Comparison of ENCODE assay signal across 23 cellular contexts in genomic region chr6:160070831-160071230, GRCh38. TPM values are rescaled to one million over a fixed set of nuclear protein-coding genes. Genes with fewer than 3 reads are reported as not detected.
DNase-seq lines count a peak whose midpoint lies in the region; ATAC-seq and TF ChIP-seq lines count a peak whose summit lies in the region.
"Had no signal": no experiment of that assay in that cellular context is flagged by ENCODE, and none has a peak within 500 bp of the region (broad histone marks: within the 10 kb centered on the region; RNA-seq: fewer than 3 reads in every experiment).

No MANE protein-coding gene starts in this region.

- H3K4me3 ChIP-seq in osteoblast (ENCODE audit: insufficient read depth, low read length) = no peak overlapping the region
- H3K4me3 ChIP-seq in HAP-1 = no peak overlapping the region
- H3K4me3 ChIP-seq: SK-N-MC had no signal

- H3K4me1 ChIP-seq in osteoblast (ENCODE audit: insufficient read depth, low read length) (no peaks in the 10 kb centered on the region), HAP-1 (no peaks in the 10 kb centered on the region)

- no peak overlapping the region for H3K27ac ChIP-seq in osteoblast (ENCODE audit: low read depth, low read length)
- H3K27ac ChIP-seq: C4-2B, SK-N-MC had no signal

- no peak overlapping the region for H3K4me3 Mint-ChIP-seq in activated naive CD8-positive, alpha-beta T cell treated with anti-CD3 and anti-CD28 coated beads, Interleukin-2, amount 10 ng/mL, durations not matched to agents 7 days and 5 days
- H3K4me3 Mint-ChIP-seq in activated naive CD8-positive, alpha-beta T cell treated with anti-CD3 and anti-CD28 coated beads for 36 hours = no peak overlapping the region
- no peak overlapping the region for H3K4me3 Mint-ChIP-seq in activated T-helper 1 cell treated with anti-CD3 and anti-CD28 coated beads, Interleukin-12 subunit alpha, Interleukin-12 subunit beta, Interleukin-2, Interleukin-4 antibody, amounts not matched to agents 30 ng/mL and 10 ng/mL and 1 ng/mL, durations not matched to agents 14 hours and 24 hours and 36 hours
- H3K4me3 Mint-ChIP-seq in memory B cell = no peak overlapping the region
- no peak overlapping the region for H3K4me3 Mint-ChIP-seq in stimulated activated memory B cell treated with anti-CD40 and anti-IgM and Interleukin-4, amounts not matched to agents 10 μg/mL and 1 μg/mL and 100 μg/mL, for 72 hours

- H3K36me3 ChIP-seq in osteoblast (ENCODE audit: insufficient read depth, low read length) (peaks cover 75% of the 10 kb centered on the region), HAP-1 (replicated peaks) (peaks cover 57% of the 10 kb centered on the region)

- in situ Hi-C loops in HAP-1 (cut with MboI; ENCODE audit: low sequenced_read_pairs) = no loop called here

- H4K20me1 ChIP-seq in osteoblast (ENCODE audit: insufficient read depth, low read length) = peaks cover 5% of the 10 kb centered on the region

- H3K4me1 Mint-ChIP-seq in activated naive CD8-positive, alpha-beta T cell treated with anti-CD3 and anti-CD28 coated beads, Interleukin-2, amount 10 ng/mL, durations not matched to agents 7 days and 5 days = peaks cover 34% of the 10 kb centered on the region
- peaks cover 20% of the 10 kb centered on the region for H3K4me1 Mint-ChIP-seq in activated naive CD8-positive, alpha-beta T cell treated with anti-CD3 and anti-CD28 coated beads for 36 hours
- H3K4me1 Mint-ChIP-seq in activated T-helper 1 cell treated with anti-CD3 and anti-CD28 coated beads, Interleukin-12 subunit alpha, Interleukin-12 subunit beta, Interleukin-2, Interleukin-4 antibody, amounts not matched to agents 30 ng/mL and 10 ng/mL and 1 ng/mL, durations not matched to agents 14 hours and 24 hours and 36 hours (ENCODE audit: low read depth) = peaks cover 55% of the 10 kb centered on the region
- peaks cover 46% of the 10 kb centered on the region for H3K4me1 Mint-ChIP-seq in memory B cell
- H3K4me1 Mint-ChIP-seq in stimulated activated memory B cell treated with anti-CD40 and anti-IgM and Interleukin-4, amounts not matched to agents 10 μg/mL and 1 μg/mL and 100 μg/mL, for 72 hours = peaks cover 45% of the 10 kb centered on the region

- no peaks in the 10 kb centered on the region for H3K27me3 ChIP-seq in osteoblast (ENCODE audit: insufficient read depth, low read length)
- H3K27me3 ChIP-seq in HAP-1 (ENCODE audit: low read depth) = no peaks in the 10 kb centered on the region

- DNase-seq in activated naive CD8-positive, alpha-beta T cell treated with anti-CD3 and anti-CD28 coated beads, Interleukin-2, amount 10 ng/mL, durations not matched to agents 7 days and 5 days = no peak
- no peak for DNase-seq in activated naive CD8-positive, alpha-beta T cell treated with anti-CD3 and anti-CD28 coated beads for 36 hours
- no peak for DNase-seq in activated T-helper 1 cell treated with anti-CD3 and anti-CD28 coated beads, Interleukin-12 subunit alpha, Interleukin-12 subunit beta, Interleukin-2, Interleukin-4 antibody, amounts not matched to agents 30 ng/mL and 10 ng/mL and 1 ng/mL, durations not matched to agents 14 hours and 24 hours and 36 hours (ENCODE audit: low spot score)
- DNase-seq in memory B cell (ENCODE audit: low spot score in 2 of 2) (no peak), osteoblast (ENCODE audit: insufficient read length, low spot score, missing footprints) (no peak), HAP-1 (ENCODE audit: low spot score in 2 of 2) (no peak)
- DNase-seq: CD8-positive, alpha-beta memory T cell; DMS153; Kasumi-1; MV-4-11; NCI-H1105; NCI-H1436 treated with DMSO at 0.1 percent for 48 hours; NCI-H187 treated with DMSO at 0.1 percent for 48 hours; NCI-H2171 treated with DMSO at 0.1 percent for 48 hours; NCI-H345; NCI-H524; NCI-H748 treated with DMSO at 0.1 percent for 48 hours; SIG-M5 had no signal

- no peak for TF ChIP-seq CTCF in osteoblast (IDR thresholded peaks at IDR 0.05; ENCODE audit: extremely low read depth, low read depth, low read length)

- no peaks in the 10 kb centered on the region for H3K79me2 ChIP-seq in osteoblast (ENCODE audit: insufficient read depth, low read length)

- no peak overlapping the region for H3K4me2 ChIP-seq in osteoblast (ENCODE audit: insufficient read depth, low read length)

- H3K27ac Mint-ChIP-seq in activated naive CD8-positive, alpha-beta T cell treated with anti-CD3 and anti-CD28 coated beads, Interleukin-2, amount 10 ng/mL, durations not matched to agents 7 days and 5 days = peak overlapping the region; percentile 45
- H3K27ac Mint-ChIP-seq in activated naive CD8-positive, alpha-beta T cell treated with anti-CD3 and anti-CD28 coated beads for 36 hours = no peak overlapping the region
- H3K27ac Mint-ChIP-seq in activated T-helper 1 cell treated with anti-CD3 and anti-CD28 coated beads, Interleukin-12 subunit alpha, Interleukin-12 subunit beta, Interleukin-2, Interleukin-4 antibody, amounts not matched to agents 30 ng/mL and 10 ng/mL and 1 ng/mL, durations not matched to agents 14 hours and 24 hours and 36 hours = peak overlapping the region; percentile 48
- peak overlapping the region; percentile 71 for H3K27ac Mint-ChIP-seq in memory B cell
- peak overlapping the region; percentile 58 for H3K27ac Mint-ChIP-seq in stimulated activated memory B cell treated with anti-CD40 and anti-IgM and Interleukin-4, amounts not matched to agents 10 μg/mL and 1 μg/mL and 100 μg/mL, for 72 hours

- H2AFZ ChIP-seq in osteoblast (ENCODE audit: low read length) = no peak overlapping the region

- ATAC-seq in activated naive CD8-positive, alpha-beta T cell treated with anti-CD3 and anti-CD28 coated beads, Interleukin-2, amount 10 ng/mL, durations not matched to agents 7 days and 5 days (ENCODE audit: low read depth) = no peak
- no peak for ATAC-seq in memory B cell (ENCODE audit: low read depth)
- ATAC-seq in stimulated activated memory B cell treated with anti-CD40 and anti-IgM and Interleukin-4, amounts not matched to agents 10 μg/mL and 1 μg/mL and 100 μg/mL, for 72 hours = no peak
- ATAC-seq in GM18511 (IDR thresholded peaks at IDR 0.05; ENCODE audit: unreplicated experiment) = no peak

- POLR2A ChIA-PET in activated naive CD8-positive, alpha-beta T cell treated with anti-CD3 and anti-CD28 coated beads, Interleukin-2, amount 10 ng/mL, durations not matched to agents 7 days and 5 days (lab: Charles Lee) = no interaction called here

- intact Hi-C loops in activated T-helper 1 cell treated with anti-CD3 and anti-CD28 coated beads, Interleukin-12 subunit alpha, Interleukin-12 subunit beta, Interleukin-2, Interleukin-4 antibody, amounts not matched to agents 30 ng/mL and 10 ng/mL and 1 ng/mL, durations not matched to agents 14 hours and 24 hours and 36 hours (cut with micrococcal nuclease) = no loop called here

- H3K9me3 Mint-ChIP-seq in activated naive CD8-positive, alpha-beta T cell treated with anti-CD3 and anti-CD28 coated beads, Interleukin-2, amount 10 ng/mL, durations not matched to agents 7 days and 5 days = no peaks in the 10 kb centered on the region
- no peaks in the 10 kb centered on the region for H3K9me3 Mint-ChIP-seq in activated naive CD8-positive, alpha-beta T cell treated with anti-CD3 and anti-CD28 coated beads for 36 hours
- no peaks in the 10 kb centered on the region for H3K9me3 Mint-ChIP-seq in activated T-helper 1 cell treated with anti-CD3 and anti-CD28 coated beads, Interleukin-12 subunit alpha, Interleukin-12 subunit beta, Interleukin-2, Interleukin-4 antibody, amounts not matched to agents 30 ng/mL and 10 ng/mL and 1 ng/mL, durations not matched to agents 14 hours and 24 hours and 36 hours
- H3K9me3 Mint-ChIP-seq in memory B cell = no peaks in the 10 kb centered on the region
- H3K9me3 Mint-ChIP-seq in stimulated activated memory B cell treated with anti-CD40 and anti-IgM and Interleukin-4, amounts not matched to agents 10 μg/mL and 1 μg/mL and 100 μg/mL, for 72 hours = no peaks in the 10 kb centered on the region
- H3K9me3 Mint-ChIP-seq: CD8-positive, alpha-beta memory T cell had no signal

- peaks cover 2% of the 10 kb centered on the region for H3K27me3 Mint-ChIP-seq in activated naive CD8-positive, alpha-beta T cell treated with anti-CD3 and anti-CD28 coated beads, Interleukin-2, amount 10 ng/mL, durations not matched to agents 7 days and 5 days
- H3K27me3 Mint-ChIP-seq in activated naive CD8-positive, alpha-beta T cell treated with anti-CD3 and anti-CD28 coated beads for 36 hours = no peaks in the 10 kb centered on the region
- H3K27me3 Mint-ChIP-seq in activated T-helper 1 cell treated with anti-CD3 and anti-CD28 coated beads, Interleukin-12 subunit alpha, Interleukin-12 subunit beta, Interleukin-2, Interleukin-4 antibody, amounts not matched to agents 30 ng/mL and 10 ng/mL and 1 ng/mL, durations not matched to agents 14 hours and 24 hours and 36 hours (ENCODE audit: insufficient read depth) = no peaks in the 10 kb centered on the region
- no peaks in the 10 kb centered on the region for H3K27me3 Mint-ChIP-seq in memory B cell
- H3K27me3 Mint-ChIP-seq in stimulated activated memory B cell treated with anti-CD40 and anti-IgM and Interleukin-4, amounts not matched to agents 10 μg/mL and 1 μg/mL and 100 μg/mL, for 72 hours = no peaks in the 10 kb centered on the region
- H3K27me3 Mint-ChIP-seq: CD8-positive, alpha-beta memory T cell had no signal

- H3K9me3 ChIP-seq in osteoblast (ENCODE audit: low read depth, low read length) (no peaks in the 10 kb centered on the region), HAP-1 (no peaks in the 10 kb centered on the region)

- peaks cover 68% of the 10 kb centered on the region for H3K36me3 Mint-ChIP-seq in activated naive CD8-positive, alpha-beta T cell treated with anti-CD3 and anti-CD28 coated beads, Interleukin-2, amount 10 ng/mL, durations not matched to agents 7 days and 5 days
- H3K36me3 Mint-ChIP-seq in activated naive CD8-positive, alpha-beta T cell treated with anti-CD3 and anti-CD28 coated beads for 36 hours = peaks cover 52% of the 10 kb centered on the region
- H3K36me3 Mint-ChIP-seq in activated T-helper 1 cell treated with anti-CD3 and anti-CD28 coated beads, Interleukin-12 subunit alpha, Interleukin-12 subunit beta, Interleukin-2, Interleukin-4 antibody, amounts not matched to agents 30 ng/mL and 10 ng/mL and 1 ng/mL, durations not matched to agents 14 hours and 24 hours and 36 hours (ENCODE audit: low read depth) = peaks cover 78% of the 10 kb centered on the region
- peaks cover 45% of the 10 kb centered on the region for H3K36me3 Mint-ChIP-seq in memory B cell
- peaks cover 87% of the 10 kb centered on the region for H3K36me3 Mint-ChIP-seq in stimulated activated memory B cell treated with anti-CD40 and anti-IgM and Interleukin-4, amounts not matched to agents 10 μg/mL and 1 μg/mL and 100 μg/mL, for 72 hours

RNA-seq across cellular contexts. Expression of gene SLC22A1, which starts 50.8 kb away (rescaled TPM):
- 1 to 10 TPM; 1.2 to 1.8 TPM for total RNA-seq in activated naive CD8-positive, alpha-beta T cell treated with anti-CD3 and anti-CD28 coated beads, Interleukin-2, amount 10 ng/mL, durations not matched to agents 7 days and 5 days
- total RNA-seq in activated naive CD8-positive, alpha-beta T cell treated with anti-CD3 and anti-CD28 coated beads for 36 hours = under 1 TPM in 1 of 2 experiments, not detected in 1; 0.85 TPM
- 2.9 and 3.7 TPM in 2 replicates for total RNA-seq in activated T-helper 1 cell treated with anti-CD3 and anti-CD28 coated beads, Interleukin-12 subunit alpha, Interleukin-12 subunit beta, Interleukin-2, Interleukin-4 antibody, amounts not matched to agents 30 ng/mL and 10 ng/mL and 1 ng/mL, durations not matched to agents 14 hours and 24 hours and 36 hours
- 0.72 and 1.2 TPM in 2 replicates for total RNA-seq in osteoblast
- total RNA-seq: M059J had no signal
